ENCODE assay signal across 1 cellular context in the genomic region with DNA sequence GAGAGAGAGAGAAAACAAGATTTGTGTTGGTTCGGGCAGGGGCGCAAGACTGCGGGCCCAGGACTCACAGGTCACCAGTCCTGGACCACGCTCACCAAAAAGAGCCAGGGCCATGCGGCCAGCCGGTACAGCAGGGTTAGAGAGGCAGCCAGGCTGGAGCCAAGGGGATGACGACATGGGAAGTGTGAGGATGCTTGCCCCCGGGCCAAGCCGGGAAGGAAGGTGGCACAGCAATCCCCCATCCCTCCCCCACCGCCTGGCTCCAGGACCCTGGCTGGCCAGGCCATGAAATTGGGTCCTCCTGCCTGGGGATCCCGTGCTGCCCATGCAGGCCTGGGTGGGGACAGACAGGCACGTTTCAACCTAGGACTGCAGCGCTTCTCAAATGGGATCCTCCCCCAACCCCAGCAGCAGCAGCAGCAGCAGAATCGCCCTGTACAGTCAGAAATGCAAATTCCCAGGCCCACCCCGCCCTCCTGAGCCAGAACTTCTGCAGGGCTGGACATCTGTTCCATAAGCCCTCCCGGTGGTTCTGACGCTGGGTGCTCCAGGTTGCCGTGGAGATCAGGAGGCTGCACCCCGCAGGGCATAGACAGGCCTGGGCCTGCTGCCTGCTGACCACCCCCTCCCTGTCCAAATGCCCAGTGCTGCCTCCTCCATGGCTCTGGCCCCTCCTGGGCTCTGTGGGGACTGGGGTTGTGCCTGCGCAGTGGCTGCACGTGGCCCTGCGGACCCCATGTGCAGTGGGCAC.
TF ChIP-seq lines count a peak whose summit lies in the region.

No MANE protein-coding gene starts in this region.

TF ChIP-seq in HEK293, 187 proteins besides CTCF, POLR2A, EP300 and RAD21 (continued from another document):
- TF ChIP-seq ZBTB20 (tag by site-specific recombination; IDR thresholded peaks at IDR 0.05) = 0 out of 2 replicates have a peak, but pooled peaks have one; percentile 36
